ENCODE assay signal across 9 cellular contexts in the genomic region with DNA sequence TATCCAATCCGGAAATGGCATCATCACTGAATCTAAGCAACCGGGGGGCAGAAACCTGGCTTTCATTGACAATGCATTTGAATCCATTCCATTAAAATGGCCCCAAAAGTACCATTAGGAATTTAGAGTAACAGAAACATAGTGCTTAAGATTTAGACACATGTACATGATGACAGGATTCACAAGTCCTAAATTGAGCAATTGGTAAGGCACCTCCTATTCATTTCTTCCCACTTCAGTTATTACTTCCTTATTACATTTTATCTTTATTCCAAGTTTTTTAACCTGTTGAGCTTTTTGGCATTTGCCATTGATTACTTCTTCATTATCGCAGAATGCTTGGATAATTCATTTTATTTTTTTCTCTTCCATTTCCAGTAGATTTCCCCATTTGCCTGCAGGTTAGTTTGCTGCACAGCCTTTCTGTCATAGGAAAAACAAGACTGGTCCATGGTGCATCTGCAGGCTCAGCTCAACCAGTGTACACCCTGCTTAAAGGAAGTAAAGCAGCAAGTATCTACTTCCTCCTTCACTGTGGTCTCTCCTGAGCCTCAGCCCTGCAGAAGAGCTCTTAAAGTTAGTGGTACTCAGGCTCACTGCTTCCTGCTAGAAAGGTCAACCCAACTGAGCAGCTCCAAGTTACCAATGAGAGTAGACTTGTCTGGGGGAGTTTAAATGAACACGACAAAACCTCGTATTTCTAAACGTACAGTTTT.
DNase-seq lines count a peak whose midpoint lies in the region; ATAC-seq and TF ChIP-seq lines count a peak whose summit lies in the region.
"Had no signal": no experiment of that assay in that cellular context is flagged by ENCODE, and none has a peak within 500 bp of the region (broad histone marks: within the 10 kb centered on the region; RNA-seq: fewer than 3 reads in every experiment).

No MANE protein-coding gene starts in this region.

- no peak overlapping the region for H3K14ac ChIP-seq in mesenchymal stem cell (ENCODE audit: low read length in 2 of 2)

- ATAC-seq in HG02623 (IDR thresholded peaks at IDR 0.05; ENCODE audit: unreplicated experiment) (peak; percentile 59), gastroesophageal sphincter (peak; percentile 41)

- no peak overlapping the region for H4K91ac ChIP-seq in mesenchymal stem cell (ENCODE audit: low read length)

- H4K8ac ChIP-seq in mesenchymal stem cell (ENCODE audit: low read length): no peak overlapping the region

- no peaks in the 10 kb centered on the region for H3K9me3 ChIP-seq in gastroesophageal sphincter
- H3K9me3 ChIP-seq in mesenchymal stem cell (ENCODE audit: control insufficient read depth, low read length): no peaks in the 10 kb centered on the region
- H3K9me3 ChIP-seq: SJSA1 had no signal

- WGBS in gastroesophageal sphincter (ENCODE audit: low coverage in 1 of 2), 2 donors: 79 to 81% methylated on average over 4 to 6 of the region's 6 CpGs
- 78% methylated on average over 6 of the region's 6 CpGs for WGBS in mesenchymal stem cell

- no peak for TF ChIP-seq POLR2A in gastroesophageal sphincter (IDR thresholded peaks at IDR 0.05)

- H3K79me1 ChIP-seq in mesenchymal stem cell (replicated peaks; ENCODE audit: low read length, poor library complexity, severe bottlenecking): peaks cover 10% of the 10 kb centered on the region

- H3K4ac ChIP-seq in mesenchymal stem cell (ENCODE audit: low read depth in 1 of 2, low read length in 2 of 2): no peak overlapping the region

- TF ChIP-seq EP300 in gastroesophageal sphincter (IDR thresholded peaks at IDR 0.05): no peak

- no peak overlapping the region for H2BK12ac ChIP-seq in mesenchymal stem cell (ENCODE audit: low read length in 2 of 2)

- no peak for TF ChIP-seq CTCF in gastroesophageal sphincter (IDR thresholded peaks at IDR 0.05)

- H3K23ac ChIP-seq in mesenchymal stem cell (ENCODE audit: low read length in 2 of 2): no peak overlapping the region

- H2BK15ac ChIP-seq in mesenchymal stem cell (ENCODE audit: low read depth, poor library complexity, severe bottlenecking): no peak overlapping the region

- no peak overlapping the region for H2BK5ac ChIP-seq in mesenchymal stem cell (ENCODE audit: low read depth, low read length, poor library complexity, severe bottlenecking)

- H3K9ac ChIP-seq in mesenchymal stem cell (ENCODE audit: low read length): no peak overlapping the region

- H3K36me3 ChIP-seq in gastroesophageal sphincter (no peaks in the 10 kb centered on the region), mesenchymal stem cell (ENCODE audit: control insufficient read depth in 1 of 2, insufficient read depth in 2 of 2, low read depth in 1 of 2, low read length in 2 of 2) (peaks cover 0 to 2% of the 10 kb centered on the region in 2 experiments)
- H3K36me3 ChIP-seq: SJSA1 had no signal

- no peak overlapping the region for H2AK5ac ChIP-seq in mesenchymal stem cell (ENCODE audit: low read length, severe bottlenecking)

- H3K4me1 ChIP-seq in gastroesophageal sphincter (peaks cover 0 to 5% (median 0%) of the 10 kb centered on the region in 3 donors), mesenchymal stem cell (ENCODE audit: control insufficient read depth, insufficient read depth, low read depth, low read length) (peaks cover 1% of the 10 kb centered on the region)

- no peak overlapping the region for H2AFZ ChIP-seq in mesenchymal stem cell (ENCODE audit: low read depth, low read length)

- H3K18ac ChIP-seq in mesenchymal stem cell (ENCODE audit: low read depth in 1 of 2, low read length in 2 of 2): no peak overlapping the region

- H3K27ac ChIP-seq in gastroesophageal sphincter (no peak overlapping the region), mesenchymal stem cell (ENCODE audit: low read length, poor library complexity, severe bottlenecking) (no peak overlapping the region)
- H3K27ac ChIP-seq: SJSA1 had no signal

- no peak overlapping the region for H3K4me3 ChIP-seq in gastroesophageal sphincter
- H3K4me3 ChIP-seq in mesenchymal stem cell (ENCODE audit: insufficient read depth in 1 of 2, low read depth in 1 of 2, low read length in 2 of 2): no peak overlapping the region
- H3K4me3 ChIP-seq: SJSA1 had no signal

- DNase-seq in NK-92 treated with Interleukin-12 subunit alpha and Interleukin-12 subunit beta, amount 100 ng/mL, for 24 hours (lab: John Stamatoyannopoulos, UW): peak; percentile 18
- DNase-seq in NK-92 (lab: John Stamatoyannopoulos, UW; ENCODE audit: unreplicated experiment): no peak
- DNase-seq in MV-4-11 (lab: John Stamatoyannopoulos, UW): peak; percentile 96
- no peak for DNase-seq in NCI-H526 treated with DMSO at 0.1 percent for 48 hours (lab: John Stamatoyannopoulos, UW)
- DNase-seq in NCI-H524 (lab: John Stamatoyannopoulos, UW): no peak
- no peak for DNase-seq in mesenchymal stem cell

- H2BK120ac ChIP-seq in mesenchymal stem cell (ENCODE audit: low read depth, low read length): no peak overlapping the region

- H3K4me2 ChIP-seq in mesenchymal stem cell (ENCODE audit: low read length, poor library complexity, severe bottlenecking): no peak overlapping the region

- no peaks in the 10 kb centered on the region for H3K27me3 ChIP-seq in gastroesophageal sphincter
- H3K27me3 ChIP-seq in mesenchymal stem cell (ENCODE audit: control insufficient read depth in 1 of 2, insufficient read depth in 1 of 2, low read length in 2 of 2): no peaks in the 10 kb centered on the region
- H3K27me3 ChIP-seq: SJSA1 had no signal

Comparison
In these comparisons a context has a peak if more than half of its experiments do, and no peak if none do; other contexts are left out.
1. DNase-seq: peak in NK-92 treated with Interleukin-12 subunit alpha and Interleukin-12 subunit beta, amount 100 ng/mL, for 24 hours (single experiment) and MV-4-11 (single experiment); none in NK-92 (single experiment), NCI-H526 treated with DMSO at 0.1 percent for 48 hours (single experiment), NCI-H524 (0 of 2) and mesenchymal stem cell (single experiment).